Comparison of ENCODE assay signal across 11 cellular contexts in the genomic region with DNA sequence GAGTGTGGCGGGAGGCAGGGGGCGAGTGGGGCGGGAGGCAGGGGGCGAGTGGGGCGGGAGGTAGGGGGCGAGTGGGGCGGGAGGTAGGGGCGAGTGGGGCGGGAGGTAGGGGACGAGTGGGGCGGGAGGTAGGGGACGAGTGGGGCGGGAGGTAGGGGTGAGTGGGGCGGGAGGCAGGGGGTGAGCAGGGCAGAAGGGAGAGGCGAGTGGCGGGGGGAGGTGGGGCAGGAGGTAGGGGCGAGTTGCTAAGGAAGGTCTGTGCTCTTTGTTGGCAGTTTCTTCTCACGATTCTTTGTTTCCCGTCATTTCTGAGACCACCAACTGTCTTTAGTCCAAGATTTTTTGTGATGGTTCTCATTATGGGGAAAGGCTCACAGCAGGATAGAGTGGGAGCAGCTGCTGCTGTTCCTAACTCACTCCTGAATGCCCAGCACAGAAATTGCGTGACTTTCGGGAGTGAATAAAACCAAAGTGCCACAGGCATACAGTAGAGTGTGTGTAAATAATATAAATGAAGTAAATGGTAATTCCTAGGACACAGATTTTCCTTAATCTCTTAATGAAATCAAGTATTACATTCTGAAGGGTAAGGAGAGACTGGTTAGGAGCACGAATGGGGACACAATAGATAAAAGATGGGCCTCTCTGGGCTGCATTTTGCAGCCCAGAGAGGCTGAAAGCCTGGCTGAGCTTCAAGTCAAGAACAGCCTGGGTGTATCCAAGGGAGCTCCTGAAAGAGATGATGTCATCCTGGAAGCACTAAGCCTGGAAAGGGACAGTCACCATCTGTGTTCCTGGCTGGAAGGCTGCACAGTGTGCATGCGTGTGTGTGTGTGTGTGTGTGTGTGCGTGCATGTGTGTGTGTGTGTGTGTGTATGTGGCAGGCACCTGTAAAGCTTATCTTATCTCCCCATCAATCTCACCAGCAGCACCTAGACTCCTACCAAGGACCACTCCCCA. TPM values are rescaled to one million over a fixed set of nuclear protein-coding genes. Genes with fewer than 3 reads are reported as not detected.
DNase-seq lines count a peak whose midpoint lies in the region; ATAC-seq and TF ChIP-seq lines count a peak whose summit lies in the region.
"Had no signal": no experiment of that assay in that cellular context is flagged by ENCODE, and none has a peak within 500 bp of the region (broad histone marks: within the 10 kb centered on the region; RNA-seq: fewer than 3 reads in every experiment).

No MANE protein-coding gene starts in this region.

- peak; percentile 39 for DNase-seq in 8988T
- peak; percentile 77 for DNase-seq in astrocyte of the hippocampus (ENCODE audit: low read depth, low spot score)
- DNase-seq in kidney glomerular epithelial cell (lab: John Stamatoyannopoulos, UW), result peak; percentile 8
- no peak for DNase-seq in NCI-H2107 treated with DMSO at 0.1 percent for 48 hours (lab: John Stamatoyannopoulos, UW; ENCODE audit: unreplicated experiment)
- no peak for DNase-seq in activated effector memory CD4-positive, alpha-beta T cell treated with anti-CD3 and anti-CD28 coated beads, Interleukin-2, amount 50 U/mL, for 16 hours
- no peak for DNase-seq in ovary

- no peak for TF ChIP-seq EP300 in ovary (IDR thresholded peaks at IDR 0.05)

- no peaks in the 10 kb centered on the region for H3K27me3 ChIP-seq in HUES64 (ENCODE audit: insufficient read depth, low read length)
- no peaks in the 10 kb centered on the region for H3K27me3 ChIP-seq in ovary

- H3K9me3 ChIP-seq in HUES64 (ENCODE audit: insufficient read depth, low read depth, low read length), result no peaks in the 10 kb centered on the region
- no peaks in the 10 kb centered on the region for H3K9me3 ChIP-seq in ovary
- H3K9me3 ChIP-seq: thoracic aorta had no signal

- H3K36me3 ChIP-seq in HUES64 (ENCODE audit: insufficient read depth, low read length) (peaks cover 65% of the 10 kb centered on the region), ovary (no peaks in the 10 kb centered on the region)

- TF ChIP-seq POLR2A in ovary (IDR thresholded peaks at IDR 0.05), result no peak

- intact Hi-C loops in ovary (cut with DNase I), result no loop called here

- H3K4me1 ChIP-seq in HUES64 (ENCODE audit: insufficient read depth, low read length), result peaks cover 14% of the 10 kb centered on the region
- no peaks in the 10 kb centered on the region for H3K4me1 ChIP-seq in ovary (ENCODE audit: insufficient read depth)

- 0 out of 2 replicates have a peak overlapping the region, but pooled peaks have one; percentile 25 for H3K9ac ChIP-seq in HUES64 (ENCODE audit: low read depth, low read length)

- no peak for ATAC-seq in GM19397 (IDR thresholded peaks at IDR 0.05; ENCODE audit: unreplicated experiment)

- H3K27ac ChIP-seq in HUES64 (ENCODE audit: low read depth, low read length) (peak overlapping the region; percentile 63; the same call in 1 of the 2 replicates), ovary (no peak overlapping the region)
- H3K27ac ChIP-seq: C4-2B, HL-60, thoracic aorta had no signal

- no peak for TF ChIP-seq CTCF in ovary (IDR thresholded peaks at IDR 0.05)

- WGBS in HUES64, result 83% methylated on average over 16 of the region's 24 CpGs
- 88 to 95% (median 90%) methylated on average over 17 to 23 of the region's 24 CpGs for WGBS in ovary, 3 donors

- no peak overlapping the region for H3K4me3 ChIP-seq in HUES64 (ENCODE audit: low read length)
- H3K4me3 ChIP-seq in ovary, result no peak overlapping the region
- H3K4me3 ChIP-seq: thoracic aorta had no signal

RNA-seq across cellular contexts. Expression of a gene that starts 44.5 kb away (rescaled TPM):
- 8.0 TPM for polyA plus RNA-seq in HUES64 (2013, experiment 1 of 2)
- polyA plus RNA-seq in HUES64 (2013, experiment 2 of 2), result 10.0 TPM
- 10 to 100 TPM; 16.5 to 21.5 (median 19.3) TPM for total RNA-seq in ovary
- polyA plus RNA-seq in ovary, result 10 to 100 TPM; 13.8 to 15.1 TPM

Comparison
In these comparisons a context has a peak if more than half of its experiments do, and no peak if none do; other contexts are left out.
1. DNase-seq: peak in 8988T (single experiment), astrocyte of the hippocampus (single experiment) and kidney glomerular epithelial cell (single experiment); none in NCI-H2107 treated with DMSO at 0.1 percent for 48 hours (single experiment), activated effector memory CD4-positive, alpha-beta T cell treated with anti-CD3 and anti-CD28 coated beads, Interleukin-2, amount 50 U/mL, for 16 hours (single experiment) and ovary (0 of 5).